In the genomic region with DNA sequence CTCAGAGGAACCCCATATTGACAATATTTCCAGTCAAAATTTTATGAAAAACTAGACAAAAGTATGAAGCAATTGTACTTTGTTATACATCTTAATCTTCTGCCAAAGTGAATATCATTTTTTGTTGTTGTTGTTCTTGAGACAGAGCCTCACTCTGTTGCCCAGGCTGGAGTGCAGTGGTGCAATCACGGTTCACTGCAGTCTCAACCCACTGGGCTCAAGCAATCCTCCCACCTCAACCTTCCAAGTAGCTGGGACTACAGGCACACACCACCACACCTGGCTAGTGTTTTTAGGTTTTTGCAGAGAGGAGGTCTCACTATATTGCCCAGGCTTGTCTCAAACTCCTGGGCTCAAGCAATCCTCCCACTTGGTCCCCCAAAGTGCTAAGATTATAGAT, we compare ENCODE assay signal across 4 cellular contexts. TPM values are rescaled to one million over a fixed set of nuclear protein-coding genes. Genes with fewer than 3 reads are reported as not detected.
"Had no signal": no experiment of that assay in that cellular context is flagged by ENCODE, and none has a peak within 500 bp of the region (broad histone marks: within the 10 kb centered on the region; RNA-seq: fewer than 3 reads in every experiment).

No MANE protein-coding gene starts in this region.

RNA-seq across cellular contexts. Expression of a gene that starts 17.3 kb away (rescaled TPM):
- total RNA-seq: LHCN-M2, M059J, MCF 10A, NCI-H460 had no signal

RNA-seq across cellular contexts. Expression of a gene that starts 39.6 kb away (rescaled TPM):
- total RNA-seq: LHCN-M2, M059J, MCF 10A, NCI-H460 had no signal

RNA-seq across cellular contexts. Expression of a gene that starts 52.4 kb away (rescaled TPM):
- total RNA-seq: LHCN-M2, M059J, MCF 10A, NCI-H460 had no signal
